8 cellular contexts compared by ENCODE assay signal in the genomic region with DNA sequence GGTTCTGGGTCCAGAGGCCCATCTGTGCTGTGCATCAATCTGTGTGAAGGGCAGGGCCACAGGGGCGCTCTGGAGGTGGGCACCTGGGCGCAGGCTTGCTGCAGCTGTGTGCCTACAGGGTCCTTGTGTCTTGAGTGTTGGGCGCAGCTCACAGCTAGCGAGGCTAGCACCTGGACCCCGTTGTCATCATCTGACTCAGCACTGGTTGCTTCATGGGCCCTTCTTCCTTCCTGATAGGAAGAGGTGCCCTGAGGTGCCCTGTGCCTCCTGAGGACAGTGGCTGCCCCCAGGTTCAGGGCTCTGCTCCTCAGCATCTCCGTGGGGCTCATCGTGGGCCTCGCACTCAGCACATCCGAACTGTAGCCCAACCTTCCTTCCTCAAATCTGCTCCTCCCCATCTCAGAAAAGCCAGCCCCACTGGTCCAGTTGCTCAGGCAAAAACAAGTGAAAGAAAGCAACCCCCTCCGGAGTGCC. TPM values are rescaled to one million over a fixed set of nuclear protein-coding genes. Genes with fewer than 3 reads are reported as not detected.
DNase-seq lines count a peak whose midpoint lies in the region; ATAC-seq and TF ChIP-seq lines count a peak whose summit lies in the region.

No MANE protein-coding gene starts in this region.

- peak overlapping the region; percentile 66 to 83 (median 78) for H3K27ac ChIP-seq in Peyer's patch
- H3K27ac ChIP-seq in rectal smooth muscle tissue (ENCODE audit: low read depth, low read length) = peak overlapping the region; percentile 51

- no peaks in the 10 kb centered on the region for H3K27me3 Mint-ChIP-seq in effector memory CD8-positive, alpha-beta T cell

- ATAC-seq in GM19023 (IDR thresholded peaks at IDR 0.05; ENCODE audit: unreplicated experiment) = peak; percentile 15
- ATAC-seq in effector memory CD8-positive, alpha-beta T cell (replicated peaks) = peak; percentile 23
- no peak for ATAC-seq in HG02973 (IDR thresholded peaks at IDR 0.05; ENCODE audit: unreplicated experiment)
- ATAC-seq in GM19452 (IDR thresholded peaks at IDR 0.05; ENCODE audit: unreplicated experiment) = no peak
- no peak for ATAC-seq in GM19324 (IDR thresholded peaks at IDR 0.05; ENCODE audit: low FRiP score, unreplicated experiment)

- H3K27ac Mint-ChIP-seq in effector memory CD8-positive, alpha-beta T cell = peak overlapping the region; percentile 97 to 99

- peaks cover 0 to 8% (median 0%) of the 10 kb centered on the region in 3 donors for H3K36me3 ChIP-seq in Peyer's patch
- H3K36me3 ChIP-seq in rectal smooth muscle tissue (ENCODE audit: control insufficient read depth, insufficient read depth, low read length) = peaks cover under 1% of the 10 kb centered on the region

- peaks cover 84% of the 10 kb centered on the region in 2 donors for H3K4me1 Mint-ChIP-seq in effector memory CD8-positive, alpha-beta T cell (ENCODE audit: low read depth in 2 of 2)

- TF ChIP-seq POLR2A in Peyer's patch (IDR thresholded peaks at IDR 0.05) = no peak

- H3K27me3 ChIP-seq in Peyer's patch = no peaks in the 10 kb centered on the region
- H3K27me3 ChIP-seq in rectal smooth muscle tissue (ENCODE audit: control insufficient read depth, insufficient read depth, low read length) = no peaks in the 10 kb centered on the region

- H3K9ac ChIP-seq in rectal smooth muscle tissue (ENCODE audit: low read length) = no peak overlapping the region

- H3K4me3 ChIP-seq in Peyer's patch = peak overlapping the region in 3 of 4 donors; percentile 6 to 29 (median 7)
- peak overlapping the region; percentile 43 for H3K4me3 ChIP-seq in rectal smooth muscle tissue (ENCODE audit: low read length)

- H3K9me3 Mint-ChIP-seq in effector memory CD8-positive, alpha-beta T cell = no peaks in the 10 kb centered on the region

- no peak for TF ChIP-seq CTCF in Peyer's patch (IDR thresholded peaks at IDR 0.05)

- H3K4me1 ChIP-seq in Peyer's patch (peaks cover 12 to 71% (median 50%) of the 10 kb centered on the region in 4 donors), rectal smooth muscle tissue (ENCODE audit: control insufficient read depth, insufficient read depth, low read length) (peaks cover 38% of the 10 kb centered on the region)

- peak overlapping the region; percentile 90 to 94 for H3K4me3 Mint-ChIP-seq in effector memory CD8-positive, alpha-beta T cell

- DNase-seq in Peyer's patch (peak in 2 of 3 donors; percentile 22 to 59), AG08396 (ENCODE audit: low spot score) (no peak)
- no peak for DNase-seq in effector memory CD8-positive, alpha-beta T cell

- H3K36me3 Mint-ChIP-seq in effector memory CD8-positive, alpha-beta T cell (ENCODE audit: insufficient read depth) = peaks cover 41% of the 10 kb centered on the region

- H3K9me3 ChIP-seq in Peyer's patch = no peaks in the 10 kb centered on the region

RNA-seq across cellular contexts. Expression of a gene that starts 54.8 kb away (rescaled TPM):
- total RNA-seq in Peyer's patch = 10 to 100 TPM; 67.8 to 99.9 (median 79.8) TPM

RNA-seq across cellular contexts. Expression of a gene that starts 55.1 kb away (rescaled TPM):
- total RNA-seq in Peyer's patch = 10 to 100 TPM in 2 of 4 donors, 1 to 10 TPM in 2; 3.0 to 14.0 (median 10.0) TPM

RNA-seq across cellular contexts. Expression of a gene that starts 55.7 kb away (rescaled TPM):
- total RNA-seq in Peyer's patch = 100 to 1,000 TPM in 3 of 4 donors, 10 to 100 TPM in 1; 40.7 to 188 (median 126) TPM

Comparison
In these comparisons a context has a peak if more than half of its experiments do, and no peak if none do; other contexts are left out.
1. ATAC-seq: peak in GM19023 (single experiment) and effector memory CD8-positive, alpha-beta T cell (single experiment); none in HG02973 (single experiment), GM19452 (single experiment) and GM19324 (single experiment).
2. DNase-seq: peak in Peyer's patch (2 of 3); none in effector memory CD8-positive, alpha-beta T cell (0 of 3) and AG08396 (single experiment).